Comparison of ENCODE assay signal across 28 cellular contexts in the genomic region with DNA sequence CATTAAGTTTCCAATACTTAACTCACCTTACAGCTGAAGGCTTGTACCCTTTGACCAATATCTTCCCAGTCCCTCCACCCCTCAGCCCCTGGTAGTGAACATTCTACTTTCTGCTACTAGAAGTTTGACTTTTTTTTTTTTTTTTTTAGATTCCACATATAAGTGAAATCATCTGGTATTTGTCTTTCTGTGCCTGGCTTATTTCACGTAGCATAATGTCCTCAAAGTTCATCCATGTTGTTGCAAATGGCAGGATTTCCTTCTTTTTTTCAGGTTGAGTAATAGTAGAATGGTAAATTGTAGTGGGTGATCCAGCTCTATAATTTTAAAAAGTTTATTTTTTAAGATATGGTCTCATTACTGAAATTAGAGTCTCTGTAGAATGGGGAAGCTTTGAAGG.
"Had no signal": no experiment of that assay in that cellular context is flagged by ENCODE, and none has a peak within 500 bp of the region (broad histone marks: within the 10 kb centered on the region; RNA-seq: fewer than 3 reads in every experiment).

No MANE protein-coding gene starts in this region.

- H3K36me3 ChIP-seq: adrenal gland, cardiac muscle cell had no signal

- H3K27me3 ChIP-seq: adrenal gland, cardiac muscle cell had no signal

- H3K4me3 ChIP-seq: adrenal gland, cardiac muscle cell had no signal

- H3K27ac ChIP-seq: adrenal gland, cardiac muscle cell, VCaP had no signal

- H3K9me3 ChIP-seq: adrenal gland had no signal

- DNase-seq: activated B cell treated with CpG ODN at 0.5 μM for 24 hours; activated CD4-positive, alpha-beta memory T cell treated with anti-CD3 and anti-CD28 coated beads for 36 hours; activated CD4-positive, alpha-beta T cell treated with anti-CD3 and anti-CD28 coated beads for 4 hours; activated CD4-positive, alpha-beta T cell treated with anti-CD3 and anti-CD28 coated beads, Interleukin-2, amount 10 ng/mL, durations not matched to agents 24 days and 14 days; activated CD4-positive, alpha-beta T cell treated with anti-CD3 and anti-CD28 coated beads, Interleukin-2, amount 50 U/mL, for 1 hour; activated CD4-positive, alpha-beta T cell treated with anti-CD3 and anti-CD28 coated beads, Interleukin-2, amount 50 U/mL, for 4 hours; activated CD4-positive, CD25-positive, alpha-beta regulatory T cell treated with anti-CD3 and anti-CD28 coated beads, Interleukin-2, amount 50 U/mL, for 72 hours; activated CD8-positive, alpha-beta memory T cell treated with anti-CD3 and anti-CD28 coated beads, Interleukin-2, amount 50 U/mL, for 4 hours; activated CD8-positive, alpha-beta T cell treated with anti-CD3 and anti-CD28 coated beads for 36 hours; activated effector memory CD4-positive, alpha-beta T cell treated with anti-CD3 and anti-CD28 coated beads, Interleukin-2, amount 50 U/mL, for 16 hours; activated gamma-delta T cell treated with Interleukin-2 at 50 U/mL for 16 hours; activated naive CD4-positive, alpha-beta T cell; activated naive CD4-positive, alpha-beta T cell treated with anti-CD3 and anti-CD28 coated beads for 36 hours; activated naive CD4-positive, alpha-beta T cell treated with anti-CD3 and anti-CD28 coated beads, Interleukin-2, amount 50 U/mL, for 16 hours; activated naive CD8-positive, alpha-beta T cell treated with anti-CD3 and anti-CD28 coated beads for 36 hours; activated T-cell treated with anti-CD3 and anti-CD28 coated beads for 4 hours; activated T-cell treated with anti-CD3 and anti-CD28 coated beads, Interleukin-2, amount 50 U/mL, for 1 hour; activated T-cell treated with anti-CD3 and anti-CD28 coated beads, Interleukin-2, amount 50 U/mL, for 4 hours; activated T-cell treated with anti-CD3 and anti-CD28 coated beads, Interleukin-2, amount 50 U/mL, for 72 hours; adrenal gland; amniotic stem cell; aorta; caudate nucleus; T-helper 1 cell; T-helper 2 cell; T-helper 9 cell had no signal
